Comparison of ENCODE assay signal across 1 cellular context in the genomic region with DNA sequence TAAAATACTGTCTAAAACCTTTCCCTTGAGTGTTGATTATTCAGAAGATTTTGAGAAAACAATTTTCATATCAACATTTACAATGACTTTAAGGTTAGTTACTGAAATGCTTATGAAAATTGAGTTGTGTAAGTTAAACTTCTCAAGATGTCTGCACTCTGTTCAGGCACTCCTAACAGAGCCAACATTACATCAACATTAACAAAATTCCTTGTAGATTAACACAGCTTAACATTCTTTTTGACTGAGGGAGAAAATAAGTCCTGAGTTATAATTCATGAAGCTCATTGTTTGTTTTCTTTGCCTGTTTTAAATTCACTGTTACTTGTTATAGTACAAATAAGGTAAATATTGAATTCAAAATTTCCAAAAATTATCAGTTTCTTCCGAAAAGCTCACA.
TF ChIP-seq lines count a peak whose summit lies in the region.

No MANE protein-coding gene starts in this region.

TF ChIP-seq in IMR-90, 13 proteins besides CTCF, POLR2A, EP300 and RAD21:
- TF ChIP-seq, protein P1, sequence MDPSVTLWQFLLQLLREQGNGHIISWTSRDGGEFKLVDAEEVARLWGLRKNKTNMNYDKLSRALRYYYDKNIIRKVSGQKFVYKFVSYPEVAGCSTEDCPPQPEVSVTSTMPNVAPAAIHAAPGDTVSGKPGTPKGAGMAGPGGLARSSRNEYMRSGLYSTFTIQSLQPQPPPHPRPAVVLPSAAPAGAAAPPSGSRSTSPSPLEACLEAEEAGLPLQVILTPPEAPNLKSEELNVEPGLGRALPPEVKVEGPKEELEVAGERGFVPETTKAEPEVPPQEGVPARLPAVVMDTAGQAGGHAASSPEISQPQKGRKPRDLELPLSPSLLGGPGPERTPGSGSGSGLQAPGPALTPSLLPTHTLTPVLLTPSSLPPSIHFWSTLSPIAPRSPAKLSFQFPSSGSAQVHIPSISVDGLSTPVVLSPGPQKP (IDR thresholded peaks at IDR 0.05; ENCODE audit: borderline replicate concordance, low read depth, low read length) = no peak
- TF ChIP-seq RFX5 (IDR thresholded peaks at IDR 0.05; ENCODE audit: low read depth, low read length) = 0 out of 2 replicates have a peak, but pooled peaks have one; percentile 31
